Comparison of ENCODE assay signal across 13 cellular contexts in the genomic region with DNA sequence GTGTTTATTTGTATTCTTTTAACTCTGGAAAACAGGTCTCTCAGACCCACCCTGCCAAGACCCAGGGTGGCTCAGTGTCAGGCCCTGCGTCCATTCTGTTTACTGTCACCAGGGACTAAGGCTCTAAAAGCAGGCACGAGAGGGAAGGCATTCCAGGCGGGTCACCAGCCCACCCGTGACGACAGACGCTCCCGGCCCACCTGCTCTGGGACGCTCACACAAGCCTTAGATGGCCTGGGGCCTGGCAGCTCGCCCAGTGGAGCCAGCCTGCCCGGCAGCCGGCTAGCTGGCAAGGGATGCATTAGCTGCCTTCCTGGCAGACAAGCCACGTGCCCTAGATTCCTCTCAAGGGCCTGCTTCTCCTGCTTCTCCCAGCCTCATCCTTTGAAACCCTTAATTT. TPM values are rescaled to one million over a fixed set of nuclear protein-coding genes. Genes with fewer than 3 reads are reported as not detected.
DNase-seq lines count a peak whose midpoint lies in the region; ATAC-seq and TF ChIP-seq lines count a peak whose summit lies in the region.
"Had no signal": no experiment of that assay in that cellular context is flagged by ENCODE, and none has a peak within 500 bp of the region (broad histone marks: within the 10 kb centered on the region; RNA-seq: fewer than 3 reads in every experiment).

No MANE protein-coding gene starts in this region.

- peak overlapping the region in 1 of 5 donors; percentile 22 for H3K27ac ChIP-seq in adrenal gland
- no peak overlapping the region for H3K27ac ChIP-seq in substantia nigra (ENCODE audit: low read depth, low read length, poor library complexity, severe bottlenecking)

- H3K27me3 ChIP-seq in adrenal gland: no peaks in the 10 kb centered on the region

- ATAC-seq in HG03025 (IDR thresholded peaks at IDR 0.05; ENCODE audit: low FRiP score, unreplicated experiment) (no peak), GM21515 (IDR thresholded peaks at IDR 0.05; ENCODE audit: unreplicated experiment) (no peak)
- ATAC-seq: GM12878 had no signal

- H3K9me3 ChIP-seq in adrenal gland (replicated peaks in 1 of 3): no peaks in the 10 kb centered on the region

- H3K36me3 ChIP-seq in adrenal gland (replicated peaks in 1 of 2): no peaks in the 10 kb centered on the region

- peaks cover 0 to 26% of the 10 kb centered on the region in 2 donors for H3K4me1 ChIP-seq in adrenal gland (replicated peaks in 1 of 2)

- peak; percentile 92 for DNase-seq in NCI-H1105 treated with DMSO at 0.1 percent for 48 hours (lab: John Stamatoyannopoulos, UW)
- peak; percentile 66 to 92 (median 81) for DNase-seq in adrenal gland
- peak; percentile 35 to 69 for DNase-seq in hippocampal formation (lab: John Stamatoyannopoulos, UW)
- peak in 48 of 49 donors; percentile 18 to 97 (median 70) for DNase-seq in substantia nigra (lab: John Stamatoyannopoulos, UW)
- no peak for DNase-seq in NOMO-1 treated with dmso at 0.1 percent for 144 hours (lab: John Stamatoyannopoulos, UW; ENCODE audit: unreplicated experiment)
- DNase-seq in GM13976 (ENCODE audit: low spot score): no peak
- DNase-seq: activated naive CD8-positive, alpha-beta T cell treated with anti-CD3 and anti-CD28 coated beads for 36 hours; effector CD8-positive, alpha-beta T cell; Kasumi-1; T-helper 2 cell had no signal

- intact Hi-C loops in adrenal gland (cut with DNase I): loop anchor here in 1 of 2 donors (10.0 kb wide), 1 partner anchor 57 kb away; no protein-coding TSS in a partner anchor

- WGBS in adrenal gland, 4 donors: 49 to 65% (median 59%) methylated on average over 3 to 12 of the region's 12 CpGs

- no peak for TF ChIP-seq POLR2A in adrenal gland (IDR thresholded peaks at IDR 0.05)

- no peak overlapping the region for H3K4me3 ChIP-seq in adrenal gland
- H3K4me3 ChIP-seq: GM12878 had no signal

- in situ Hi-C loops in GM13976 (cut with MboI; ENCODE audit: low sequenced_read_pairs, unreplicated experiment): loop anchor here (25.0 kb wide), 1 partner anchor 436 kb away; no protein-coding TSS in a partner anchor

- TF ChIP-seq CTCF in adrenal gland (IDR thresholded peaks at IDR 0.05): no peak
- no peak for TF ChIP-seq CTCF in GM13976 (IDR thresholded peaks at IDR 0.05; ENCODE audit: borderline replicate concordance, control extremely low read depth, extremely low read depth, insufficient read depth, missing control alignments)

RNA-seq across cellular contexts. Expression of a gene that starts 9.2 kb away (rescaled TPM):
- 10 to 100 TPM in 5 of 8 donors, 1 to 10 TPM in 3; 5.8 to 15.1 (median 10.4) TPM for total RNA-seq in adrenal gland
- 1 to 10 TPM; 2.4 to 4.6 (median 3.0) TPM for polyA plus RNA-seq in adrenal gland
- total RNA-seq: activated naive CD8-positive, alpha-beta T cell treated with anti-CD3 and anti-CD28 coated beads for 36 hours had no signal

Comparison
In these comparisons a context has a peak if more than half of its experiments do, and no peak if none do; other contexts are left out.
1. DNase-seq: peak in NCI-H1105 treated with DMSO at 0.1 percent for 48 hours (single experiment), adrenal gland (7 of 7), hippocampal formation (2 of 2) and substantia nigra (48 of 49); none in NOMO-1 treated with dmso at 0.1 percent for 144 hours (single experiment) and GM13976 (single experiment).